16 cellular contexts compared by ENCODE assay signal in the genomic region with DNA sequence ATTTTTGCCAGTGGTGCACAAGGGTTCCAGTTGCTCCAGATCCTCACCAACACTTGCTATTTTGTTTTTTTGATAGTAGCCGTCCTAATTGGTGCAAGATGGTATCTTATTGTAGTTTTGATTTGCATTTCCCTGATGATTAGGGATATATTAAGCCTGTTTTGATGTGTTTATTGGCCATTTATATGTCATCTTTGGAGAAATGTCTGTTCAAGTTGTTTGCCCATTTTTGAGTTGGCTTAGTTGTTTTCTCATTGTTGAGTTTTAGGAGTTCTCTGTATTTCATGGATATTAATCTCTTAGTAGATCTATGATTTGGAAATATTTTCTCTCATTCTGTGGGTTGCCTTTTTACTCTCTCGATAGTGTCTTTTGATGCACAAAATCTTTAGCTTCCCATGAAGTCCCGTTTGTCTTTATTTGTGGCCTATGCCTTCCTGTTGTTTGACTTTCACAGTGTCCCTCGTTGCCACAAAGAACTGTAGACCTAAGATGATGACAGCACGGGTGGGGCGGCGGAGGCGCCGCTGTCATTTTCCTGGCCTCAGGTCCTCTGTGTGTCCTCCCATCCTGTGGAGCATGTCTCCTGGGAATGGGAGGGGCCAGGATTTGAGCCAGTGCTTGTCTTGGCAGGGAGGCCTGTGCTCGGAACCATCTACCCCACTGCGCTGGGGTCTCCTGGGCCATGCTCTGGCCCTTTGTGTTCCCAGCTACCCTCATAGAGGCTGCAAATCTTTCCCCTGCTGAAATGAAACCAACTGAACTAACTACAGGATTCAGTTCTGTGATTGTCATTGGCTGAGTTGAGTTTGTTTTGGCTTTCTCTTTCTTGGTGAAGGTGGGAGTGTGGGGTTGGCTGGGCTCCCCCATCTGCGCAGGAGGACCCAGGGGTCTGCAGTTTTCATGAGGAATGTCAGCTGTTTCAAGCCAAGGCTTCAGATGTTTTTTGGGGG. TPM values are rescaled to one million over a fixed set of nuclear protein-coding genes. Genes with fewer than 3 reads are reported as not detected.
A peak's percentile ranks its signal among the peaks of the same experiment; 100 is the strongest.
DNase-seq lines count a peak whose midpoint lies in the region; ATAC-seq and TF ChIP-seq lines count a peak whose summit lies in the region.
"Had no signal": no experiment of that assay in that cellular context is flagged by ENCODE, and none has a peak within 500 bp of the region (broad histone marks: within the 10 kb centered on the region; RNA-seq: fewer than 3 reads in every experiment).

No MANE protein-coding gene starts in this region.

- H3K4me1 Mint-ChIP-seq in IgD-negative memory B cell: peaks cover 15 to 22% (median 18%) of the 10 kb centered on the region in 3 donors
- H3K4me1 Mint-ChIP-seq in activated T-cell treated with anti-CD3 and anti-CD28 coated beads, Interleukin-2, amount 50 U/mL, for 4 hours (ENCODE audit: low read depth): peaks cover 7% of the 10 kb centered on the region

- H3K27ac ChIP-seq in esophagus muscularis mucosa (replicated peaks in 1 of 4) (peak overlapping the region; percentile 59 to 68 (median 64)), lung (ENCODE audit: low read depth in 1 of 2, low read length in 1 of 2) (peak overlapping the region; percentile 40 to 54), suprapubic skin (peak overlapping the region; percentile 48)

- H3K27me3 Mint-ChIP-seq in IgD-negative memory B cell: no peaks in the 10 kb centered on the region
- H3K27me3 Mint-ChIP-seq in activated T-cell treated with anti-CD3 and anti-CD28 coated beads, Interleukin-2, amount 50 U/mL, for 4 hours (ENCODE audit: low read depth): no peaks in the 10 kb centered on the region

- H3K27ac Mint-ChIP-seq in IgD-negative memory B cell: peak overlapping the region in 2 of 3 donors; percentile 80 to 90
- H3K27ac Mint-ChIP-seq: HFFc6, natural killer cell had no signal

- intact Hi-C loops in esophagus muscularis mucosa (cut with DNase I): no loop called here

- H3K9me3 Mint-ChIP-seq in IgD-negative memory B cell: peaks cover 0 to 6% (median 2%) of the 10 kb centered on the region in 3 donors
- no peaks in the 10 kb centered on the region for H3K9me3 Mint-ChIP-seq in activated T-cell treated with anti-CD3 and anti-CD28 coated beads, Interleukin-2, amount 50 U/mL, for 4 hours
- H3K9me3 Mint-ChIP-seq: activated naive CD4-positive, alpha-beta T cell treated with anti-CD3 and anti-CD28 coated beads, Interleukin-2, amount 50 U/mL, for 72 hours; HFFc6; natural killer cell had no signal

- no peak for TF ChIP-seq EP300 in esophagus muscularis mucosa (IDR thresholded peaks at IDR 0.05)
- no peak for TF ChIP-seq EP300 in suprapubic skin (IDR thresholded peaks at IDR 0.05)

- TF ChIP-seq CTCF in esophagus muscularis mucosa (IDR thresholded peaks at IDR 0.05) (no peak), lung (IDR thresholded peaks at IDR 0.05; ENCODE audit: control extremely low read depth, extremely low read depth) (no peak), suprapubic skin (IDR thresholded peaks at IDR 0.05) (no peak)

- peak overlapping the region in 3 of 4 donors; percentile 10 to 17 (median 17) for H3K4me3 ChIP-seq in esophagus muscularis mucosa
- H3K4me3 ChIP-seq in lung: no peak overlapping the region
- peak overlapping the region; percentile 10 for H3K4me3 ChIP-seq in suprapubic skin

- H3K27me3 ChIP-seq in esophagus muscularis mucosa (no peaks in the 10 kb centered on the region), lung (ENCODE audit: control insufficient read depth, insufficient read depth) (no peaks in the 10 kb centered on the region), suprapubic skin (no peaks in the 10 kb centered on the region)

- DNase-seq in esophagus muscularis mucosa (ENCODE audit: extremely low spot score) (no peak), lung (ENCODE audit: low spot score) (no peak), suprapubic skin (ENCODE audit: low spot score in 2 of 2) (no peak), NCI-H128 (lab: John Stamatoyannopoulos, UW; ENCODE audit: unreplicated experiment) (no peak)
- no peak for DNase-seq in activated T-cell treated with anti-CD3 and anti-CD28 coated beads, Interleukin-2, amount 50 U/mL, for 4 hours
- DNase-seq in stimulated activated CD4-positive, alpha-beta T cell treated with anti-CD3 and anti-CD28 coated beads, Interleukin-4, amount 100 ng/mL, for 1 hour: no peak
- DNase-seq: cerebellar nuclear complex; DND-41; HFFc6; Kasumi-1; natural killer cell; NCI-H146; NCI-H510A treated with DMSO at 0.1 percent for 48 hours; stimulated activated naive CD4-positive, alpha-beta T cell treated with Interleukin-2 at 50 U/mL for 16 hours had no signal

- ATAC-seq in lung (ENCODE audit: insufficient read depth, low FRiP score): no peak
- ATAC-seq in activated T-cell treated with anti-CD3 and anti-CD28 coated beads, Interleukin-2, amount 50 U/mL, for 4 hours: no peak
- ATAC-seq: activated naive CD4-positive, alpha-beta T cell treated with anti-CD3 and anti-CD28 coated beads, Interleukin-2, amount 50 U/mL, for 72 hours; natural killer cell had no signal

- WGBS in esophagus muscularis mucosa: 60% methylated on average over 12 of the region's 12 CpGs
- 66 to 86% methylated on average over 12 of the region's 12 CpGs for WGBS in lung, 2 donors
- WGBS in suprapubic skin: 34% methylated on average over 12 of the region's 12 CpGs

- H3K36me3 ChIP-seq in esophagus muscularis mucosa (peaks cover 0 to 18% (median 2%) of the 10 kb centered on the region in 4 donors), lung (ENCODE audit: control insufficient read depth in 2 of 2, insufficient read depth in 2 of 2, low read length in 2 of 2) (no peaks in the 10 kb centered on the region), suprapubic skin (no peaks in the 10 kb centered on the region)

- H3K36me3 Mint-ChIP-seq in IgD-negative memory B cell: peaks cover 5% of the 10 kb centered on the region
- no peaks in the 10 kb centered on the region for H3K36me3 Mint-ChIP-seq in activated T-cell treated with anti-CD3 and anti-CD28 coated beads, Interleukin-2, amount 50 U/mL, for 4 hours (ENCODE audit: insufficient read depth)
- H3K36me3 Mint-ChIP-seq: activated naive CD4-positive, alpha-beta T cell treated with anti-CD3 and anti-CD28 coated beads, Interleukin-2, amount 50 U/mL, for 72 hours; natural killer cell had no signal

- peaks cover 0 to 3% (median 0%) of the 10 kb centered on the region in 4 donors for H3K9me3 ChIP-seq in esophagus muscularis mucosa
- H3K9me3 ChIP-seq in lung (ENCODE audit: control insufficient read depth in 2 of 2, insufficient read depth in 1 of 2, low read length in 1 of 2): no peaks in the 10 kb centered on the region
- no peaks in the 10 kb centered on the region for H3K9me3 ChIP-seq in suprapubic skin

- TF ChIP-seq POLR2A in esophagus muscularis mucosa (IDR thresholded peaks at IDR 0.05; ENCODE audit: low read depth) (no peak), suprapubic skin (IDR thresholded peaks at IDR 0.05) (no peak)

- peaks cover 54 to 97% (median 90%) of the 10 kb centered on the region in 4 donors for H3K4me1 ChIP-seq in esophagus muscularis mucosa
- peaks cover 18 to 40% of the 10 kb centered on the region in 2 donors for H3K4me1 ChIP-seq in lung (ENCODE audit: control insufficient read depth in 2 of 2, insufficient read depth in 2 of 2, low read length in 2 of 2)
- peaks cover 61% of the 10 kb centered on the region for H3K4me1 ChIP-seq in suprapubic skin

- H3K4me3 Mint-ChIP-seq in IgD-negative memory B cell: peak overlapping the region in 3 of 4 donors; percentile 32 to 83 (median 83)
- no peak overlapping the region for H3K4me3 Mint-ChIP-seq in activated T-cell treated with anti-CD3 and anti-CD28 coated beads, Interleukin-2, amount 50 U/mL, for 4 hours
- H3K4me3 Mint-ChIP-seq: HFFc6, natural killer cell had no signal

RNA-seq across cellular contexts. Expression of a gene that starts 33.7 kb away (rescaled TPM):
- polyA plus RNA-seq in IgD-negative memory B cell: 1.0 TPM
- total RNA-seq in esophagus muscularis mucosa: 10 to 100 TPM; 34.0 to 78.4 (median 56.2) TPM
- total RNA-seq in lung: 10 to 100 TPM; 59.3 to 67.1 TPM
- 10 to 100 TPM; 33.7 to 76.4 TPM for polyA plus RNA-seq in lung
- total RNA-seq in suprapubic skin: 10 to 100 TPM; 27.3 to 60.1 (median 35.0) TPM
- total RNA-seq in activated T-cell treated with anti-CD3 and anti-CD28 coated beads, Interleukin-2, amount 50 U/mL, for 4 hours: 1 to 10 TPM; 7.7 to 8.5 (median 7.9) TPM
